In the genomic region with DNA sequence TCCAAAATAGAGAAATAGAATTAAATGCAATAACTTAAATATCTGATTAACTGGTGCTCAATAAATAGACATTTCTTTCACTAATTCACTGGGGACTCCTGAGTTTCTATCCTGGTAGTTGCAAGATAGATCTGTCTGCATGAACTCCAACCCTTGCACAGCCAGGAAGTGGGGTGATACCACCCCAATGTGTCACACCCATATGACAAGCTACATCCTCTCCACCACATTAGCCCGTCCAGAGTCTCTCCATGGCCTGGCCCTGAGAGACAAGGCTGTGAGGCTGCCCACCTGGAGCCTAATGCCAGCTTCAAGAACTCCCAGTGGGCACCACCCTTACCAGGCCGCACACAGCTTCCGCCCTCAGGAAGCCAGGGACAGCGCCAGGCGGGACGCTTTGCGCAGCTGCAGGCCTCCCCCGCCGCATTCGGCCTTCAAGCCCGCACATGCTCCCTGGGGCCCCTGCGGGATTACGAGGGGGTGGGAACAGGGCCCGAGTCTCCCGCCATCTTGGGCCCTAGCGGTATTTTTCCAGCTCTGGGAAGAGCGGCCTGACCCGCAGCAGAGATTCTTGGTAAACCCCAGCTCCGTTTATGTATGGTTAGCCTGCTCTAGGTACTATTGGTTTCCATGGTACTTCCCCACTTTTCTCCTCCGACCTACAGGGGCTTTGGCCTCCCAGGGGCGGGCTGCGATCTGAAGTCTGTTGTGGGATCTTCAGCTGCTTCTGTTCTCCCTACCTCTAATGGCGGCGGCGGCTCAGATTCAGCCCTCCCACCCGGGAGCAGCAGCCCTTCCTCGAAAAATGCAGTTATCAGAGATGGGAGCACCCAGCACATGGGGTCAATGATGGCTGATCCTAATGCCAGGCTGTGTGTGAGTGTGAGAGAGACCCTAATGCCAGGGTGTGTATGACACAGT, we compare ENCODE assay signal across 24 cellular contexts. TPM values are rescaled to one million over a fixed set of nuclear protein-coding genes. Genes with fewer than 3 reads are reported as not detected.
"Had no signal": no experiment of that assay in that cellular context is flagged by ENCODE, and none has a peak within 500 bp of the region (broad histone marks: within the 10 kb centered on the region; RNA-seq: fewer than 3 reads in every experiment).

A gene (plus strand): TSS at position 496 of the 921 bp plus-strand sequence. CDS start 13,500 bp downstream, outside the sequence.

- H3K79me2 ChIP-seq: hepatocyte had no signal

- H2AFZ ChIP-seq: hepatocyte had no signal

- H3K9me3 ChIP-seq: lower lobe of right lung, stomach, upper lobe of left lung had no signal

- ATAC-seq: activated CD8-positive, alpha-beta T cell treated with anti-CD3 and anti-CD28 coated beads for 36 hours; activated T-helper 17 cell treated with anti-CD3 and anti-CD28 coated beads, Interleukin-2, amount 50 U/mL, for 72 hours; left colon; lower lobe of right lung had no signal

- H3K4me3 Mint-ChIP-seq: activated CD4-positive, alpha-beta T cell treated with anti-CD3 and anti-CD28 coated beads, Interleukin-2, amount 10 ng/mL, durations not matched to agents 24 days and 14 days; activated CD8-positive, alpha-beta T cell treated with anti-CD3 and anti-CD28 coated beads for 36 hours; activated naive CD8-positive, alpha-beta T cell treated with anti-CD3 and anti-CD28 coated beads, Interleukin-2, amount 10 ng/mL, durations not matched to agents 7 days and 5 days; activated T-helper 17 cell treated with anti-CD3 and anti-CD28 coated beads, Interleukin-2, amount 50 U/mL, for 72 hours; endodermal cell; natural killer cell treated with Interleukin-12 subunit alpha and Interleukin-12 subunit beta and Interleukin-15 and Interleukin-18, amount 100 ng/mL, for 72 hours; T-cell had no signal

- H3K4me1 ChIP-seq: lower lobe of right lung, stomach, upper lobe of left lung had no signal

- H3K4me1 Mint-ChIP-seq: activated CD4-positive, alpha-beta T cell treated with anti-CD3 and anti-CD28 coated beads, Interleukin-2, amount 10 ng/mL, durations not matched to agents 24 days and 14 days; activated naive CD8-positive, alpha-beta T cell treated with anti-CD3 and anti-CD28 coated beads, Interleukin-2, amount 10 ng/mL, durations not matched to agents 7 days and 5 days; activated T-helper 17 cell treated with anti-CD3 and anti-CD28 coated beads, Interleukin-2, amount 50 U/mL, for 72 hours; endodermal cell; T-cell had no signal

- H3K4me2 ChIP-seq: hepatocyte had no signal

- H3K27me3 Mint-ChIP-seq: activated CD8-positive, alpha-beta T cell treated with anti-CD3 and anti-CD28 coated beads for 36 hours; activated naive CD8-positive, alpha-beta T cell treated with anti-CD3 and anti-CD28 coated beads, Interleukin-2, amount 10 ng/mL, durations not matched to agents 7 days and 5 days had no signal

- FAIRE-seq: colon had no signal

- H3K27ac ChIP-seq: brain microvascular endothelial cell, epithelial cell of prostate, hepatocyte, lower lobe of right lung, stomach, upper lobe of left lung had no signal

- H3K9me3 Mint-ChIP-seq: activated CD4-positive, alpha-beta T cell treated with anti-CD3 and anti-CD28 coated beads, Interleukin-2, amount 10 ng/mL, durations not matched to agents 24 days and 14 days; activated CD8-positive, alpha-beta T cell treated with anti-CD3 and anti-CD28 coated beads for 36 hours; activated naive CD8-positive, alpha-beta T cell treated with anti-CD3 and anti-CD28 coated beads, Interleukin-2, amount 10 ng/mL, durations not matched to agents 7 days and 5 days; activated T-helper 17 cell treated with anti-CD3 and anti-CD28 coated beads, Interleukin-2, amount 50 U/mL, for 72 hours; endodermal cell; T-cell had no signal

- H3K27me3 ChIP-seq: brain microvascular endothelial cell, hepatocyte, upper lobe of left lung had no signal

- H3K36me3 ChIP-seq: brain microvascular endothelial cell, lower lobe of right lung, stomach, upper lobe of left lung had no signal

- DNase-seq: activated CD4-positive, alpha-beta T cell treated with anti-CD3 and anti-CD28 coated beads, Interleukin-2, amount 10 ng/mL, durations not matched to agents 24 days and 14 days; activated CD8-positive, alpha-beta T cell treated with anti-CD3 and anti-CD28 coated beads for 36 hours; activated naive CD8-positive, alpha-beta T cell treated with anti-CD3 and anti-CD28 coated beads, Interleukin-2, amount 10 ng/mL, durations not matched to agents 7 days and 5 days; activated T-cell treated with anti-CD3 and anti-CD28 coated beads, Interleukin-2, amount 50 U/mL, for 1 hour; anterior cingulate cortex; brain microvascular endothelial cell; central memory CD4-positive, alpha-beta T cell; endodermal cell; foreskin fibroblast; left colon; lower lobe of right lung; nucleus accumbens; retina; stomach; T-cell; T-helper 9 cell had no signal

- H3K27ac Mint-ChIP-seq: activated CD4-positive, alpha-beta T cell treated with anti-CD3 and anti-CD28 coated beads, Interleukin-2, amount 10 ng/mL, durations not matched to agents 24 days and 14 days; activated CD8-positive, alpha-beta T cell treated with anti-CD3 and anti-CD28 coated beads for 36 hours; activated naive CD8-positive, alpha-beta T cell treated with anti-CD3 and anti-CD28 coated beads, Interleukin-2, amount 10 ng/mL, durations not matched to agents 7 days and 5 days; activated T-helper 17 cell treated with anti-CD3 and anti-CD28 coated beads, Interleukin-2, amount 50 U/mL, for 72 hours; endodermal cell; natural killer cell treated with Interleukin-12 subunit alpha and Interleukin-12 subunit beta and Interleukin-15 and Interleukin-18, amount 100 ng/mL, for 72 hours; T-cell had no signal

- H3K4me3 ChIP-seq: hepatocyte, lower lobe of right lung, stomach, upper lobe of left lung had no signal

RNA-seq across cellular contexts. Expression of the gene that starts here (rescaled TPM):
- total RNA-seq: activated CD4-positive, alpha-beta T cell treated with anti-CD3 and anti-CD28 coated beads, Interleukin-2, amount 10 ng/mL, durations not matched to agents 24 days and 14 days; activated CD8-positive, alpha-beta T cell treated with anti-CD3 and anti-CD28 coated beads for 36 hours; glomerular endothelial cell; lower lobe of right lung; T-cell; temporal lobe had no signal
- polyA plus RNA-seq: hepatocyte, stomach had no signal
